ENCODE assay signal across 1 cellular context in genomic region chr19:17123041-17123440, GRCh38.
TF ChIP-seq lines count a peak whose summit lies in the region.

No MANE protein-coding gene starts in this region.

TF ChIP-seq in GM12878, 131 proteins besides CTCF, POLR2A, EP300 and RAD21:
- TF ChIP-seq ZNF384 (IDR thresholded peaks at IDR 0.05; ENCODE audit: borderline replicate concordance, low read depth, low read length) (no peak), SREBF1 (IDR thresholded peaks at IDR 0.05; ENCODE audit: low read length) (no peak), BCL3 (IDR thresholded peaks at IDR 0.05; ENCODE audit: borderline replicate concordance, insufficient read depth, low read depth, low read length, poor library complexity, severe bottlenecking) (no peak), MLLT1 (IDR thresholded peaks at IDR 0.05) (no peak), TCF12 (IDR thresholded peaks at IDR 0.05; ENCODE audit: low read depth, low read length) (no peak), ESRRA (IDR thresholded peaks at IDR 0.05; ENCODE audit: low read length) (no peak), GABPA (IDR thresholded peaks at IDR 0.05; ENCODE audit: low read depth) (no peak), CREB1 (IDR thresholded peaks at IDR 0.05; ENCODE audit: low read depth) (no peak), HDAC6 (IDR thresholded peaks at IDR 0.05; ENCODE audit: unreplicated experiment) (no peak), HDGF (IDR thresholded peaks at IDR 0.05) (no peak)
